In the genomic region with DNA sequence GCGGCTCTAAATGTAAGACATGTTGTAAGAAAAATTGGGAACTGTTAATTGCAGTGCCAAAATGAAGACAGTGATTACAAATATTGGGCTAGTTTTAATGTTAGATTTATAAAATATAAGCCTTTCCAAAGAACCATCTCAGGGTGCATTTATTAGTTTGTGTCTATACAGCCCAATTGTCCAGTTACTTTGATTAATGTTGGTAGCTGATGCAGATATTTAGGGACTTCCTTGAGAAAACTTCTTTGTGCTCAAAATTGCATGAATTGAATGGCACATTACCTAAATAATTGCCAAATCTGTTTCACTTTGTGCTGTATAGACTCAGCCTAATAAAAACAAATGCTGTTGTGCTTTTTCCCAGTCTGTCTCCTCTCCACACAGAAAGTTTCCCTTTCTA, we compare ENCODE assay signal across 14 cellular contexts.
DNase-seq lines count a peak whose midpoint lies in the region; ATAC-seq and TF ChIP-seq lines count a peak whose summit lies in the region.
"Had no signal": no experiment of that assay in that cellular context is flagged by ENCODE, and none has a peak within 500 bp of the region (broad histone marks: within the 10 kb centered on the region; RNA-seq: fewer than 3 reads in every experiment).

No MANE protein-coding gene starts in this region.

- peak overlapping the region; percentile 89 for H3K4me3 Mint-ChIP-seq in stimulated activated naive CD8-positive, alpha-beta T cell treated with anti-CD3 and anti-CD28 coated beads, Interleukin-15, Interleukin-2, amounts not matched to agents 100 ng/mL and 50 ng/mL, for 24 hours
- peak overlapping the region; percentile 83 to 91 for H3K4me3 Mint-ChIP-seq in effector memory CD8-positive, alpha-beta T cell

- no peak for ATAC-seq in stimulated activated naive CD8-positive, alpha-beta T cell treated with anti-CD3 and anti-CD28 coated beads, Interleukin-15, Interleukin-2, amounts not matched to agents 100 U/mL and 50 U/mL, for 24 hours
- no peak for ATAC-seq in effector memory CD8-positive, alpha-beta T cell (replicated peaks)
- ATAC-seq in left colon = no peak
- ATAC-seq in GM19395 (IDR thresholded peaks at IDR 0.05; ENCODE audit: unreplicated experiment) = no peak

- H3K9ac ChIP-seq in SU-DHL-6 (ENCODE audit: low read length) (peak overlapping the region; percentile 38), GM23248 (no peak overlapping the region)

- H3K36me3 ChIP-seq in SU-DHL-6 (ENCODE audit: low read length) (no peaks in the 10 kb centered on the region), GM23248 (ENCODE audit: low read depth) (no peaks in the 10 kb centered on the region)

- H3F3A ChIP-seq in SU-DHL-6 (ENCODE audit: insufficient read depth) (peaks cover 23% of the 10 kb centered on the region; the same call in 1 of the 2 replicates), GM23248 (ENCODE audit: insufficient read depth) (peaks cover 7% of the 10 kb centered on the region; the same call in 1 of the 2 replicates)

- H3K27me3 Mint-ChIP-seq in stimulated activated naive CD8-positive, alpha-beta T cell treated with anti-CD3 and anti-CD28 coated beads, Interleukin-15, Interleukin-2, amounts not matched to agents 100 ng/mL and 50 ng/mL, for 24 hours = no peaks in the 10 kb centered on the region
- no peaks in the 10 kb centered on the region for H3K27me3 Mint-ChIP-seq in effector memory CD8-positive, alpha-beta T cell
- H3K27me3 Mint-ChIP-seq: naive B cell had no signal

- H3K27ac ChIP-seq in SU-DHL-6 (ENCODE audit: low read depth, low read length) = peak overlapping the region; percentile 82
- no peak overlapping the region for H3K27ac ChIP-seq in GM23248
- H3K27ac ChIP-seq: coronary artery had no signal

- H3K4me3 ChIP-seq in SU-DHL-6 (ENCODE audit: insufficient read depth, low read length, poor library complexity, severe bottlenecking) (no peak overlapping the region), GM23248 (no peak overlapping the region)
- H3K4me3 ChIP-seq: coronary artery, lung had no signal

- H3K9me3 ChIP-seq in SU-DHL-6 (ENCODE audit: insufficient read depth, low read length) (no peaks in the 10 kb centered on the region), GM23248 (ENCODE audit: low read depth) (no peaks in the 10 kb centered on the region)

- H3K9me2 ChIP-seq in SU-DHL-6 (replicated peaks; ENCODE audit: insufficient read depth, low read length) (no peaks in the 10 kb centered on the region), GM23248 (ENCODE audit: insufficient read depth) (no peaks in the 10 kb centered on the region)

- intact Hi-C loops in left colon (cut with DNase I, micrococcal nuclease) = no loop called here

- TF ChIP-seq CTCF in SU-DHL-6 (IDR thresholded peaks at IDR 0.05; ENCODE audit: insufficient read depth, low read length, poor library complexity, severe bottlenecking) = no peak

- 100% methylated on average over 1 of the region's 1 CpG for WGBS in GM23248 (ENCODE audit: low coverage in 1 of 2, low lambda C conversion rate in 2 of 2, missing lambda C conversion rate in 2 of 2), 2 experiments

- peak overlapping the region; percentile 100 for H3K27ac Mint-ChIP-seq in stimulated activated naive CD8-positive, alpha-beta T cell treated with anti-CD3 and anti-CD28 coated beads, Interleukin-15, Interleukin-2, amounts not matched to agents 100 ng/mL and 50 ng/mL, for 24 hours
- peak overlapping the region; percentile 95 to 96 for H3K27ac Mint-ChIP-seq in effector memory CD8-positive, alpha-beta T cell

- no peak for DNase-seq in stimulated activated naive CD8-positive, alpha-beta T cell treated with anti-CD3 and anti-CD28 coated beads, Interleukin-15, Interleukin-2, amounts not matched to agents 100 U/mL and 50 U/mL, for 24 hours
- no peak for DNase-seq in effector memory CD8-positive, alpha-beta T cell
- no peak for DNase-seq in left colon
- DNase-seq in GM23248 = no peak
- DNase-seq in DMS79 treated with DMSO at 0.1 percent for 48 hours (lab: John Stamatoyannopoulos, UW) = no peak
- DNase-seq: activated CD4-positive, CD25-positive, alpha-beta regulatory T cell; naive B cell; NCI-H1436; OCI-M1 had no signal

- H3K79me2 ChIP-seq in SU-DHL-6 (ENCODE audit: insufficient read depth, low read length) (0 out of 2 replicates have a peak, but pooled peaks cover 5% of the 10 kb centered on the region), GM23248 (ENCODE audit: insufficient read depth) (no peaks in the 10 kb centered on the region)

- in situ Hi-C loops in GM23248 (cut with MboI) = no loop called here

- H3K27me3 ChIP-seq in SU-DHL-6 (ENCODE audit: low read length) (no peaks in the 10 kb centered on the region), GM23248 (replicated peaks; ENCODE audit: insufficient read depth) (no peaks in the 10 kb centered on the region; the same call in 1 of the 2 replicates)

- H3K4me1 Mint-ChIP-seq in stimulated activated naive CD8-positive, alpha-beta T cell treated with anti-CD3 and anti-CD28 coated beads, Interleukin-15, Interleukin-2, amounts not matched to agents 100 ng/mL and 50 ng/mL, for 24 hours (ENCODE audit: low read depth) = peaks cover 73% of the 10 kb centered on the region
- peaks cover 25 to 26% of the 10 kb centered on the region in 2 donors for H3K4me1 Mint-ChIP-seq in effector memory CD8-positive, alpha-beta T cell (ENCODE audit: low read depth in 2 of 2)

- peaks cover 6% of the 10 kb centered on the region for H3K4me1 ChIP-seq in GM23248 (ENCODE audit: insufficient read depth)

- peaks cover 93% of the 10 kb centered on the region for H3K36me3 Mint-ChIP-seq in stimulated activated naive CD8-positive, alpha-beta T cell treated with anti-CD3 and anti-CD28 coated beads, Interleukin-15, Interleukin-2, amounts not matched to agents 100 ng/mL and 50 ng/mL, for 24 hours (ENCODE audit: low read depth)
- H3K36me3 Mint-ChIP-seq in effector memory CD8-positive, alpha-beta T cell (ENCODE audit: insufficient read depth) = peaks cover 60% of the 10 kb centered on the region

- H3K9me3 Mint-ChIP-seq in stimulated activated naive CD8-positive, alpha-beta T cell treated with anti-CD3 and anti-CD28 coated beads, Interleukin-15, Interleukin-2, amounts not matched to agents 100 ng/mL and 50 ng/mL, for 24 hours = no peaks in the 10 kb centered on the region
- no peaks in the 10 kb centered on the region for H3K9me3 Mint-ChIP-seq in effector memory CD8-positive, alpha-beta T cell
- H3K9me3 Mint-ChIP-seq: naive B cell had no signal

- no peaks in the 10 kb centered on the region for H4K20me1 ChIP-seq in SU-DHL-6 (ENCODE audit: low read depth, low read length)
- H4K20me1 ChIP-seq in GM23248 (ENCODE audit: insufficient read depth) = no peaks in the 10 kb centered on the region

- H3K4me2 ChIP-seq in SU-DHL-6 (ENCODE audit: low read depth, low read length, poor library complexity, severe bottlenecking) (peak overlapping the region; percentile 39), GM23248 (ENCODE audit: unreplicated experiment) (no peak overlapping the region)

- H2AFZ ChIP-seq in SU-DHL-6 (ENCODE audit: low read depth, low read length, severe bottlenecking) = peak overlapping the region; percentile 9
- H2AFZ ChIP-seq in GM23248 = no peak overlapping the region
